27 cellular contexts compared by ENCODE assay signal in the genomic region with DNA sequence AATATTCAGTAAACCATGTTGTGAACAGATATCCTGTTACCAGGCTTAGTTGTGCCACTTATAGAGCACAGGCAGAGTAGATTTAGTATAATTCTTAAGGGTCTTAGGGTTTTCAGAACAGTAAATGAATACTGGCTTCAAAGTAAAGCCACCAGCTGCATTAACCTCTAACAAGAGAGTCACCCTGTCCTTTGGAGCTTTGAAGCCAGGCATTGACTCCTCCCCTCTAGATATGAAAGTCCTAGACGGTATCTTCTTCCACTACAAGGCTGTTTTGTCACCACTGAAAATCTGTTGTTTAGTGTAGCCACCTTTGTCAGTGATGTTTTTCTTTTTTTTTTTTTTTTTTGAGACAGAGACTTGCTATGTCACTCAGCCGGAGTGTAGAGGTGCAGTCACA.
"Had no signal": no experiment of that assay in that cellular context is flagged by ENCODE, and none has a peak within 500 bp of the region (broad histone marks: within the 10 kb centered on the region; RNA-seq: fewer than 3 reads in every experiment).

No MANE protein-coding gene starts in this region.

- H3K27me3 ChIP-seq: stomach, suprapubic skin, testis, thyroid gland, tibial artery, tibial nerve, transverse colon, upper lobe of left lung, upper lobe of right lung, uterus, vagina had no signal

- H3K9me3 Mint-ChIP-seq: stimulated activated effector memory CD8-positive, alpha-beta T cell treated with anti-CD3 and anti-CD28 coated beads, Interleukin-12 subunit alpha, Interleukin-12 subunit beta, amount 100 ng/mL, for 72 hours; stimulated activated naive B cell treated with anti-CD40 and anti-IgM and Interleukin-4, amounts not matched to agents 10 μg/mL and 1 μg/mL and 100 μg/mL, for 72 hours; stimulated activated naive CD8-positive, alpha-beta T cell treated with anti-CD3 and anti-CD28 coated beads, Interleukin-15, amount 100 ng/mL, for 72 hours; stimulated activated naive CD8-positive, alpha-beta T cell treated with anti-CD3 and anti-CD28 coated beads, Interleukin-15, Interleukin-2, amounts not matched to agents 100 ng/mL and 50 ng/mL, for 24 hours; type B pancreatic cell had no signal

- H3K4me3 ChIP-seq: stomach, suprapubic skin, testis, thoracic aorta, thyroid gland, tibial artery, tibial nerve, transverse colon, upper lobe of left lung, upper lobe of right lung, uterus, vagina had no signal

- H3K36me3 Mint-ChIP-seq: stimulated activated effector memory CD8-positive, alpha-beta T cell treated with anti-CD3 and anti-CD28 coated beads, Interleukin-12 subunit alpha, Interleukin-12 subunit beta, amount 100 ng/mL, for 72 hours; type B pancreatic cell had no signal

- DNase-seq: stimulated activated CD4-positive, alpha-beta T cell treated with anti-CD3 and anti-CD28 coated beads, Interleukin-2, amount 100 ng/mL, for 48 hours; stimulated activated CD4-positive, alpha-beta T cell treated with anti-CD3 and anti-CD28 coated beads, Interleukin-4, amount 100 ng/mL, for 1 hour; stimulated activated CD4-positive, alpha-beta T cell treated with anti-CD3 and anti-CD28 coated beads, Interleukin-4, amount 100 ng/mL, for 24 hours; stimulated activated CD4-positive, alpha-beta T cell treated with anti-CD3 and anti-CD28 coated beads, Interleukin-4, amount 100 ng/mL, for 4 hours; stimulated activated CD8-positive, alpha-beta memory T cell treated with anti-CD3 and anti-CD28 coated beads, Interleukin-4, amount 100 ng/mL, for 48 hours; stimulated activated naive B cell treated with anti-CD40 and anti-IgM and Interleukin-4, amounts not matched to agents 10 μg/mL and 1 μg/mL and 100 μg/mL, for 72 hours; stimulated activated naive CD4-positive, alpha-beta T cell; stimulated activated naive CD4-positive, alpha-beta T cell treated with Interleukin-2 at 50 U/mL for 16 hours; stimulated activated naive CD8-positive, alpha-beta T cell treated with anti-CD3 and anti-CD28 coated beads, Interleukin-15, amount 100 ng/mL, for 72 hours; stimulated activated naive CD8-positive, alpha-beta T cell treated with anti-CD3 and anti-CD28 coated beads, Interleukin-15, Interleukin-2, amounts not matched to agents 100 U/mL and 50 U/mL, for 24 hours; stomach; substantia nigra; testis; thyroid gland; tibial artery; transverse colon; upper lobe of left lung; upper lobe of right lung; uterus had no signal

- H3K4me3 Mint-ChIP-seq: stimulated activated effector memory CD8-positive, alpha-beta T cell treated with anti-CD3 and anti-CD28 coated beads, Interleukin-12 subunit alpha, Interleukin-12 subunit beta, amount 100 ng/mL, for 72 hours; stimulated activated memory B cell treated with anti-CD40 and anti-IgM and Interleukin-4, amounts not matched to agents 10 μg/mL and 1 μg/mL and 100 μg/mL, for 72 hours; stimulated activated naive B cell treated with anti-CD40 and anti-IgM and Interleukin-4, amounts not matched to agents 10 μg/mL and 1 μg/mL and 100 μg/mL, for 72 hours; stimulated activated naive CD8-positive, alpha-beta T cell treated with anti-CD3 and anti-CD28 coated beads, Interleukin-15, amount 100 ng/mL, for 72 hours; stimulated activated naive CD8-positive, alpha-beta T cell treated with anti-CD3 and anti-CD28 coated beads, Interleukin-15, Interleukin-2, amounts not matched to agents 100 ng/mL and 50 ng/mL, for 24 hours; type B pancreatic cell had no signal

- ATAC-seq: stimulated activated effector memory CD8-positive, alpha-beta T cell treated with anti-CD3 and anti-CD28 coated beads, Interleukin-12 subunit alpha, Interleukin-12 subunit beta, amount 100 ng/mL, for 72 hours; stimulated activated memory B cell treated with anti-CD40 and anti-IgM and Interleukin-4, amounts not matched to agents 10 μg/mL and 1 μg/mL and 100 μg/mL, for 72 hours; stimulated activated naive B cell treated with anti-CD40 and anti-IgM and Interleukin-4, amounts not matched to agents 10 μg/mL and 1 μg/mL and 100 μg/mL, for 72 hours; stimulated activated naive CD8-positive, alpha-beta T cell treated with anti-CD3 and anti-CD28 coated beads, Interleukin-15, amount 100 ng/mL, for 72 hours; stimulated activated naive CD8-positive, alpha-beta T cell treated with anti-CD3 and anti-CD28 coated beads, Interleukin-15, Interleukin-2, amounts not matched to agents 100 U/mL and 50 U/mL, for 24 hours; upper lobe of right lung had no signal

- H3K4me1 Mint-ChIP-seq: stimulated activated effector memory CD8-positive, alpha-beta T cell treated with anti-CD3 and anti-CD28 coated beads, Interleukin-12 subunit alpha, Interleukin-12 subunit beta, amount 100 ng/mL, for 72 hours; stimulated activated naive CD8-positive, alpha-beta T cell treated with anti-CD3 and anti-CD28 coated beads, Interleukin-15, amount 100 ng/mL, for 72 hours had no signal

- H3K4me1 ChIP-seq: stomach, suprapubic skin, testis, thyroid gland, transverse colon, upper lobe of left lung, upper lobe of right lung, uterus, vagina had no signal

- H3K9me3 ChIP-seq: stomach, suprapubic skin, testis, thoracic aorta, thyroid gland, tibial artery, tibial nerve, transverse colon, upper lobe of left lung, upper lobe of right lung, uterus, vagina had no signal

- H3K27ac ChIP-seq: stomach, suprapubic skin, testis, thoracic aorta, thyroid gland, tibial artery, tibial nerve, transverse colon, upper lobe of left lung, upper lobe of right lung, uterus, vagina had no signal

- H3K27ac Mint-ChIP-seq: stimulated activated effector memory CD8-positive, alpha-beta T cell treated with anti-CD3 and anti-CD28 coated beads, Interleukin-12 subunit alpha, Interleukin-12 subunit beta, amount 100 ng/mL, for 72 hours; stimulated activated memory B cell treated with anti-CD40 and anti-IgM and Interleukin-4, amounts not matched to agents 10 μg/mL and 1 μg/mL and 100 μg/mL, for 72 hours; stimulated activated naive B cell treated with anti-CD40 and anti-IgM and Interleukin-4, amounts not matched to agents 10 μg/mL and 1 μg/mL and 100 μg/mL, for 72 hours; stimulated activated naive CD8-positive, alpha-beta T cell treated with anti-CD3 and anti-CD28 coated beads, Interleukin-15, Interleukin-2, amounts not matched to agents 100 ng/mL and 50 ng/mL, for 24 hours; type B pancreatic cell had no signal

- H3K27me3 Mint-ChIP-seq: stimulated activated memory B cell treated with anti-CD40 and anti-IgM and Interleukin-4, amounts not matched to agents 10 μg/mL and 1 μg/mL and 100 μg/mL, for 72 hours; stimulated activated naive B cell treated with anti-CD40 and anti-IgM and Interleukin-4, amounts not matched to agents 10 μg/mL and 1 μg/mL and 100 μg/mL, for 72 hours; stimulated activated naive CD8-positive, alpha-beta T cell treated with anti-CD3 and anti-CD28 coated beads, Interleukin-15, amount 100 ng/mL, for 72 hours; stimulated activated naive CD8-positive, alpha-beta T cell treated with anti-CD3 and anti-CD28 coated beads, Interleukin-15, Interleukin-2, amounts not matched to agents 100 ng/mL and 50 ng/mL, for 24 hours had no signal

- H3K36me3 ChIP-seq: thoracic aorta, uterus, vagina had no signal
